ENCODE assay signal across 22 cellular contexts in the genomic region with DNA sequence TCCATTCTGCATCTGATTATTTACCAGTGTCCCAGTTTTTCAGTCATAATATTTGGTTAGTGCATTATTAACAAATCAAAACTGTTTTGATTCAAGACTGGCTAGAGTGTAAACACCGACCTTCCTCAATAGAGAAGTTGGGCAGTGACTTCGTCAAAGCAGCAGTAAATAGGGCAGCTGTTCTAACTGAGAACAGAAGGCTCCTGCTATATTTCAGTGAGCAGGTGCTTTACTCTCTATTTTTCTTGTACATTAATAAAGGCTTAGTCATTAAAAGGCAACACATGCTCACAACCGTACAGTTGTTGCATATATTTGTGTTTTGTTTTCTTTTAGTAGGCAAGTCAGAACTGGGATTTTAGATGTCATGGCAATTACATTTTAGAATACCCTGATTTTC.
A peak's percentile ranks its signal among the peaks of the same experiment; 100 is the strongest.
DNase-seq lines count a peak whose midpoint lies in the region; ATAC-seq lines count a peak whose summit lies in the region.
"Had no signal": no experiment of that assay in that cellular context is flagged by ENCODE, and none has a peak within 500 bp of the region (broad histone marks: within the 10 kb centered on the region; RNA-seq: fewer than 3 reads in every experiment).

No MANE protein-coding gene starts in this region.

- no peaks in the 10 kb centered on the region for H3K36me3 ChIP-seq in endocrine pancreas (ENCODE audit: control insufficient read depth, insufficient read depth, low read length)
- H3K36me3 ChIP-seq: HAP-1, uterus, WERI-Rb-1 had no signal

- H3K9ac ChIP-seq in endocrine pancreas (ENCODE audit: control insufficient read depth, insufficient read depth, low read length) = no peak overlapping the region

- peaks cover 4% of the 10 kb centered on the region for H3K4me1 ChIP-seq in endocrine pancreas (ENCODE audit: control insufficient read depth, insufficient read depth, low read length)
- H3K4me1 ChIP-seq: foreskin keratinocyte, HAP-1, psoas muscle, uterus had no signal

- peak overlapping the region; percentile 42 for H3K4me3 ChIP-seq in endocrine pancreas (ENCODE audit: control insufficient read depth, insufficient read depth, low read length)
- H3K4me3 ChIP-seq: GM12878, HAP-1, psoas muscle, uterus had no signal

- ATAC-seq in HG02885 (IDR thresholded peaks at IDR 0.05; ENCODE audit: poor library complexity, unreplicated experiment) = no peak
- ATAC-seq in sciatic nerve = no peak
- ATAC-seq: activated naive CD8-positive, alpha-beta T cell treated with anti-CD3 and anti-CD28 coated beads, Interleukin-2, amount 50 U/mL, for 24 hours; foreskin keratinocyte; GM12878; psoas muscle; stimulated activated memory B cell treated with anti-CD40 and anti-IgM and Interleukin-4, amounts not matched to agents 10 μg/mL and 1 μg/mL and 100 μg/mL, for 72 hours had no signal

- intact Hi-C loops in sciatic nerve (cut with DNase I) = no loop called here

- H3K9me3 ChIP-seq in endocrine pancreas (ENCODE audit: control insufficient read depth, low read length) = no peaks in the 10 kb centered on the region
- H3K9me3 ChIP-seq: HAP-1, psoas muscle, uterus had no signal

- DNase-seq in COLO668 (lab: John Stamatoyannopoulos, UW; ENCODE audit: unreplicated experiment) (peak; percentile 26), NCI-H1092 (lab: John Stamatoyannopoulos, UW) (peak; percentile 63), NCI-H2196 treated with DMSO at 0.1 percent for 48 hours (lab: John Stamatoyannopoulos, UW; ENCODE audit: unreplicated experiment) (peak; percentile 4), sciatic nerve (ENCODE audit: low spot score) (no peak), NCI-H2227 (lab: John Stamatoyannopoulos, UW; ENCODE audit: unreplicated experiment) (no peak), GM03348 (ENCODE audit: low spot score) (no peak)
- DNase-seq: activated CD4-positive, alpha-beta T cell treated with anti-CD3 and anti-CD28 coated beads, Interleukin-2, amount 10 ng/mL, durations not matched to agents 7 days and 5 days; activated naive CD8-positive, alpha-beta T cell treated with anti-CD3 and anti-CD28 coated beads, Interleukin-2, amount 50 U/mL, for 24 hours; erythroblast; foreskin keratinocyte; hypothalamus; NCI-H2227 treated with DMSO at 0.1 percent for 48 hours; psoas muscle; small intestine; stimulated activated CD4-positive, alpha-beta T cell treated with anti-CD3 and anti-CD28 coated beads, Interleukin-2, amount 100 ng/mL, for 24 hours; uterus; WERI-Rb-1 had no signal

- no peaks in the 10 kb centered on the region for H3K27me3 ChIP-seq in endocrine pancreas (ENCODE audit: control insufficient read depth, insufficient read depth, low read length)
- H3K27me3 ChIP-seq: foreskin keratinocyte, uterus had no signal

Comparison
In these comparisons a context has a peak if more than half of its experiments do, and no peak if none do; other contexts are left out.
1. DNase-seq: peak in COLO668 (single experiment), NCI-H1092 (single experiment) and NCI-H2196 treated with DMSO at 0.1 percent for 48 hours (single experiment); none in sciatic nerve (single experiment), NCI-H2227 (single experiment) and GM03348 (single experiment).